10 cellular contexts compared by ENCODE assay signal in the genomic region with DNA sequence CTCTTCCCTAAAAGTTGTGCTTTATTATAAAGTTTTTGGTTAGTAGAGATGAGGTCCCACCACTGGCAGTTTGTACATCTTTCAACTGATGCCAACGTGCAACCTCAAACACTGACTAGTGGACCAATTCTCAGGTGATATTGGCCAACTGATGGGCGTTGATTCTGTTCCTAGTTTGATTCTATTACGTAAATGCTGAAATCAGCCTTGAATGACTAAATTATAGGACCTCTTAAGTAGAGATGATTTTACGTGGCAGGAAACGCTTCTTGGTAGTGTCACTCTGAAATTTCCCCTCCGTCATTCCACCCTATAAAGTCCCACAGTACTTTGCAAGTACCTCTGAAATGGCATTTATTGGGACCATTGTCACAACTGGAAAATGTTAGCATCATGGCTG. TPM values are rescaled to one million over a fixed set of nuclear protein-coding genes. Genes with fewer than 3 reads are reported as not detected.
DNase-seq lines count a peak whose midpoint lies in the region; ATAC-seq and TF ChIP-seq lines count a peak whose summit lies in the region.
"Had no signal": no experiment of that assay in that cellular context is flagged by ENCODE, and none has a peak within 500 bp of the region (broad histone marks: within the 10 kb centered on the region; RNA-seq: fewer than 3 reads in every experiment).

No MANE protein-coding gene starts in this region.

- POLR2A ChIA-PET in CD8-positive, alpha-beta T cell (lab: Charles Lee) = interaction anchor here (0.6 to 10.2 kb wide), 4 partner anchors 11 to 57 kb away, joined by 3 to 75 read pairs (median 16); a partner anchor contains a TSS

- intact Hi-C loops in CD8-positive, alpha-beta T cell (cut with DNase I, micrococcal nuclease) = loop anchor here in 1 of 2 experiments (1.0 kb wide), 1 partner anchor 12 kb away; a partner anchor contains a TSS
- intact Hi-C loops in prostate gland (cut with DNase I) (no loop called here), thyroid gland (cut with DNase I) (no loop called here)

- CTCF ChIA-PET in CD8-positive, alpha-beta T cell (lab: Charles Lee) = interaction anchor here (1.2 to 4.5 kb wide), 2 partner anchors 10 to 47 kb away, joined by 3 to 41 read pairs; a partner anchor contains a TSS

- TF ChIP-seq POLR2A in prostate gland (IDR thresholded peaks at IDR 0.05) (no peak), thyroid gland (IDR thresholded peaks at IDR 0.05) (no peak)

- H3K4me3 ChIP-seq in CD8-positive, alpha-beta T cell (ENCODE audit: low read depth, low read length) = no peak overlapping the region
- H3K4me3 ChIP-seq in prostate gland (no peak overlapping the region), thyroid gland (replicated peaks in 1 of 3) (no peak overlapping the region)

- H3K36me3 Mint-ChIP-seq in CD8-positive, alpha-beta T cell = peaks cover 32% of the 10 kb centered on the region
- H3K36me3 Mint-ChIP-seq in HFFc6 (ENCODE audit: low read depth) (peaks cover 28% of the 10 kb centered on the region), immature natural killer cell (peaks cover 14 to 19% (median 15%) of the 10 kb centered on the region in 3 donors)
- H3K36me3 Mint-ChIP-seq in activated T-cell treated with anti-CD3 and anti-CD28 coated beads, Interleukin-2, amount 50 U/mL, for 72 hours (ENCODE audit: insufficient read depth in 2 of 2) = peaks cover 11 to 17% of the 10 kb centered on the region in 2 donors

- DNase-seq in CD8-positive, alpha-beta T cell = peak in 1 of 7 experiments; percentile 42
- peak; percentile 32 for DNase-seq in HFFc6
- peak; percentile 22 to 50 for DNase-seq in activated T-cell treated with anti-CD3 and anti-CD28 coated beads, Interleukin-2, amount 50 U/mL, for 72 hours
- DNase-seq in immature natural killer cell = peak in 1 of 3 donors; percentile 28
- DNase-seq in NK-92 treated with Interleukin-12 subunit alpha and Interleukin-12 subunit beta, amount 100 ng/mL, for 24 hours (lab: John Stamatoyannopoulos, UW) = no peak
- DNase-seq in NCI-H2081 (lab: John Stamatoyannopoulos, UW) = no peak
- DNase-seq in prostate gland (ENCODE audit: low spot score) = no peak
- no peak for DNase-seq in thyroid gland
- DNase-seq: NCI-H510A had no signal

- H3K4me3 Mint-ChIP-seq in CD8-positive, alpha-beta T cell = no peak overlapping the region
- peak overlapping the region; percentile 50 for H3K4me3 Mint-ChIP-seq in HFFc6
- peak overlapping the region; percentile 55 to 60 for H3K4me3 Mint-ChIP-seq in activated T-cell treated with anti-CD3 and anti-CD28 coated beads, Interleukin-2, amount 50 U/mL, for 72 hours
- peak overlapping the region; percentile 22 to 81 (median 61) for H3K4me3 Mint-ChIP-seq in immature natural killer cell

- WGBS in prostate gland = 47% methylated on average over 6 of the region's 6 CpGs
- 77 to 80% methylated on average over 6 of the region's 6 CpGs for WGBS in thyroid gland, 2 donors

- ATAC-seq in CD8-positive, alpha-beta T cell = peak; percentile 66
- peak; percentile 78 to 86 for ATAC-seq in activated T-cell treated with anti-CD3 and anti-CD28 coated beads, Interleukin-2, amount 50 U/mL, for 72 hours (replicated peaks in 1 of 2)

- H3K9me3 Mint-ChIP-seq in CD8-positive, alpha-beta T cell = no peaks in the 10 kb centered on the region
- H3K9me3 Mint-ChIP-seq in HFFc6 = no peaks in the 10 kb centered on the region
- H3K9me3 Mint-ChIP-seq in activated T-cell treated with anti-CD3 and anti-CD28 coated beads, Interleukin-2, amount 50 U/mL, for 72 hours = no peaks in the 10 kb centered on the region
- H3K9me3 Mint-ChIP-seq in immature natural killer cell = no peaks in the 10 kb centered on the region

- peak overlapping the region; percentile 89 for H3K27ac Mint-ChIP-seq in CD8-positive, alpha-beta T cell
- H3K27ac Mint-ChIP-seq in HFFc6 (peak overlapping the region; percentile 80), immature natural killer cell (peak overlapping the region; percentile 29 to 92 (median 83))
- peak overlapping the region; percentile 80 for H3K27ac Mint-ChIP-seq in activated T-cell treated with anti-CD3 and anti-CD28 coated beads, Interleukin-2, amount 50 U/mL, for 72 hours

- H3K36me3 ChIP-seq in CD8-positive, alpha-beta T cell (ENCODE audit: insufficient read depth, low read length) = peaks cover 15% of the 10 kb centered on the region
- H3K36me3 ChIP-seq in prostate gland (no peaks in the 10 kb centered on the region), thyroid gland (peaks cover 19 to 21% of the 10 kb centered on the region in 2 donors)

- H3K9me3 ChIP-seq in CD8-positive, alpha-beta T cell (ENCODE audit: low read length) = no peaks in the 10 kb centered on the region
- H3K9me3 ChIP-seq in prostate gland (no peaks in the 10 kb centered on the region), thyroid gland (no peaks in the 10 kb centered on the region)

- H3K27me3 Mint-ChIP-seq in CD8-positive, alpha-beta T cell (ENCODE audit: low read depth) = no peaks in the 10 kb centered on the region
- H3K27me3 Mint-ChIP-seq in HFFc6 (ENCODE audit: insufficient read depth) (no peaks in the 10 kb centered on the region; the same call in 1 of the 2 replicates), immature natural killer cell (ENCODE audit: low read depth in 3 of 3) (peaks cover 3 to 9% (median 9%) of the 10 kb centered on the region in 3 donors)
- no peaks in the 10 kb centered on the region for H3K27me3 Mint-ChIP-seq in activated T-cell treated with anti-CD3 and anti-CD28 coated beads, Interleukin-2, amount 50 U/mL, for 72 hours (ENCODE audit: low read depth)

- peaks cover 59% of the 10 kb centered on the region for H3K4me1 Mint-ChIP-seq in CD8-positive, alpha-beta T cell (ENCODE audit: low read depth)
- peaks cover 51% of the 10 kb centered on the region for H3K4me1 Mint-ChIP-seq in HFFc6 (ENCODE audit: low read depth)
- peaks cover 39% of the 10 kb centered on the region for H3K4me1 Mint-ChIP-seq in activated T-cell treated with anti-CD3 and anti-CD28 coated beads, Interleukin-2, amount 50 U/mL, for 72 hours (ENCODE audit: low read depth)
- H3K4me1 Mint-ChIP-seq in immature natural killer cell = peaks cover 41 to 49% of the 10 kb centered on the region in 2 donors

- peak overlapping the region; percentile 62 for H3K27ac ChIP-seq in CD8-positive, alpha-beta T cell (ENCODE audit: low read depth, low read length)
- H3K27ac ChIP-seq in prostate gland (no peak overlapping the region), thyroid gland (no peak overlapping the region)

- H3K4me1 ChIP-seq in CD8-positive, alpha-beta T cell (ENCODE audit: insufficient read depth, low read length) = peaks cover 34% of the 10 kb centered on the region
- H3K4me1 ChIP-seq in prostate gland (replicated peaks) (peaks cover 5% of the 10 kb centered on the region), thyroid gland (no peaks in the 10 kb centered on the region)

- no peak for TF ChIP-seq CTCF in CD8-positive, alpha-beta T cell (IDR thresholded peaks at IDR 0.05)
- TF ChIP-seq CTCF in HFFc6 (IDR thresholded peaks at IDR 0.05) = no peak
- no peak for TF ChIP-seq CTCF in prostate gland (IDR thresholded peaks at IDR 0.05)
- no peak for TF ChIP-seq CTCF in thyroid gland (IDR thresholded peaks at IDR 0.05)

- H3K27me3 ChIP-seq in CD8-positive, alpha-beta T cell (ENCODE audit: insufficient read depth, low read length) = no peaks in the 10 kb centered on the region
- H3K27me3 ChIP-seq in prostate gland (replicated peaks; ENCODE audit: insufficient read depth) (no peaks in the 10 kb centered on the region), thyroid gland (no peaks in the 10 kb centered on the region)

RNA-seq across cellular contexts. Expression of a gene that starts 8.8 kb away (rescaled TPM):
- total RNA-seq in CD8-positive, alpha-beta T cell = under 1 TPM; 0.19 to 0.25 TPM
- total RNA-seq in HFFc6 (2021; fragmentation: NEBNext Ultra II Directional; extraction: Animal tissue kit (Norgen Biotek cat#: 25700)) = under 1 TPM in 1 of 6 experiments, not detected in 5; 0.08 TPM
- total RNA-seq in activated T-cell treated with anti-CD3 and anti-CD28 coated beads, Interleukin-2, amount 50 U/mL, for 72 hours = under 1 TPM; 0.14 to 0.26 TPM
- not detected for polyA plus RNA-seq in immature natural killer cell
- total RNA-seq in prostate gland (1 to 10 TPM in 1 of 2 donors, not detected in 1; 3.3 TPM), thyroid gland (not detected)
- total RNA-seq: skeletal muscle tissue had no signal

RNA-seq across cellular contexts. Expression of a gene that starts 11.8 kb away (rescaled TPM):
- 100 to 1,000 TPM; 108 to 116 TPM for total RNA-seq in CD8-positive, alpha-beta T cell
- total RNA-seq in HFFc6 (2021; fragmentation: NEBNext Ultra II Directional; extraction: Animal tissue kit (Norgen Biotek cat#: 25700)) = 10 to 100 TPM; 19.9 to 24.1 (median 23.7) TPM
- 10 to 100 TPM; 86.3 to 87.4 TPM for total RNA-seq in activated T-cell treated with anti-CD3 and anti-CD28 coated beads, Interleukin-2, amount 50 U/mL, for 72 hours
- 10 to 100 TPM; 11.1 to 36.1 (median 16.5) TPM for polyA plus RNA-seq in immature natural killer cell
- total RNA-seq in prostate gland (10 to 100 TPM; 18.9 to 24.2 TPM), thyroid gland (10 to 100 TPM; 25.0 to 41.0 (median 29.8) TPM)

RNA-seq across cellular contexts. Expression of a gene that starts 42.5 kb away (rescaled TPM):
- total RNA-seq in CD8-positive, alpha-beta T cell = 10 to 100 TPM; 49.0 to 50.4 TPM
- total RNA-seq in HFFc6 (2021; fragmentation: NEBNext Ultra II Directional; extraction: Animal tissue kit (Norgen Biotek cat#: 25700)) = 10 to 100 TPM; 42.2 to 44.6 (median 43.5) TPM
- total RNA-seq in activated T-cell treated with anti-CD3 and anti-CD28 coated beads, Interleukin-2, amount 50 U/mL, for 72 hours = 10 to 100 TPM; 45.0 to 45.5 TPM
- polyA plus RNA-seq in immature natural killer cell = 10 to 100 TPM; 38.4 to 44.7 (median 42.6) TPM
- total RNA-seq in prostate gland = 10 to 100 TPM; 41.1 to 55.4 TPM
- 100 to 1,000 TPM in 3 of 4 donors, 10 to 100 TPM in 1; 82.6 to 223 (median 100) TPM for total RNA-seq in thyroid gland

RNA-seq across cellular contexts. Expression of a gene that starts 43.0 kb away (rescaled TPM):
- 1 to 10 TPM; 7.5 to 8.3 TPM for total RNA-seq in CD8-positive, alpha-beta T cell
- total RNA-seq in HFFc6 (2021; fragmentation: NEBNext Ultra II Directional; extraction: Animal tissue kit (Norgen Biotek cat#: 25700)) = 1 to 10 TPM in 2 of 6 experiments, under 1 TPM in 4; 0.37 to 2.7 (median 0.45) TPM
- 10 to 100 TPM; 21.1 to 25.1 TPM for total RNA-seq in activated T-cell treated with anti-CD3 and anti-CD28 coated beads, Interleukin-2, amount 50 U/mL, for 72 hours
- 100 to 1,000 TPM in 2 of 3 donors, 10 to 100 TPM in 1; 80.4 to 142 (median 108) TPM for polyA plus RNA-seq in immature natural killer cell
- total RNA-seq in prostate gland (10 to 100 TPM in 1 of 2 donors, 1 to 10 TPM in 1; 2.5 to 22.1 TPM), thyroid gland (1 to 10 TPM; 1.5 to 7.3 (median 3.2) TPM)

Comparison
In these comparisons a context has a peak if more than half of its experiments do, and no peak if none do; other contexts are left out.
1. DNase-seq: peak in HFFc6 (single experiment) and activated T-cell treated with anti-CD3 and anti-CD28 coated beads, Interleukin-2, amount 50 U/mL, for 72 hours (2 of 2); none in NK-92 treated with Interleukin-12 subunit alpha and Interleukin-12 subunit beta, amount 100 ng/mL, for 24 hours (single experiment), NCI-H2081 (0 of 2), prostate gland (single experiment) and thyroid gland (0 of 2).
2. Peak in every context shown above with its lines, with median percentiles within 50 percentile points of each other: H3K27ac Mint-ChIP-seq.